In genomic region chr5:35884125-35884788, GRCh38 we compare ENCODE assay signal across 8 cellular contexts. TPM values are rescaled to one million over a fixed set of nuclear protein-coding genes. Genes with fewer than 3 reads are reported as not detected.
DNase-seq lines count a peak whose midpoint lies in the region; ATAC-seq and TF ChIP-seq lines count a peak whose summit lies in the region.

No MANE protein-coding gene starts in this region.

- no peaks in the 10 kb centered on the region for H3K36me3 ChIP-seq in breast epithelium
- no peaks in the 10 kb centered on the region for H3K36me3 ChIP-seq in Peyer's patch

- peak; percentile 92 for ATAC-seq in activated naive CD8-positive, alpha-beta T cell treated with anti-CD3 and anti-CD28 coated beads, Interleukin-2, amount 50 U/mL, for 24 hours
- no peak for ATAC-seq in GM21381 (IDR thresholded peaks at IDR 0.05; ENCODE audit: unreplicated experiment)

- H3K9me3 ChIP-seq in breast epithelium (no peaks in the 10 kb centered on the region), Peyer's patch (no peaks in the 10 kb centered on the region)

- no peaks in the 10 kb centered on the region for H3K9me3 Mint-ChIP-seq in MCF 10A (ENCODE audit: unreplicated experiment)
- no peaks in the 10 kb centered on the region for H3K9me3 Mint-ChIP-seq in activated naive CD8-positive, alpha-beta T cell treated with anti-CD3 and anti-CD28 coated beads, Interleukin-2, amount 50 U/mL, for 24 hours
- H3K9me3 Mint-ChIP-seq in osteocyte (ENCODE audit: unreplicated experiment): no peaks in the 10 kb centered on the region

- TF ChIP-seq CTCF in MCF 10A (IDR thresholded peaks at IDR 0.05; ENCODE audit: unreplicated experiment): no peak
- TF ChIP-seq CTCF in breast epithelium (IDR thresholded peaks at IDR 0.05): no peak
- no peak for TF ChIP-seq CTCF in osteocyte (IDR thresholded peaks at IDR 0.05)
- no peak for TF ChIP-seq CTCF in Peyer's patch (IDR thresholded peaks at IDR 0.05)

- intact Hi-C loops in MCF 10A (cut with micrococcal nuclease) (no loop called here), breast epithelium (cut with DNase I; ENCODE audit: low total_unique reads) (no loop called here)

- H3K4me3 ChIP-seq in breast epithelium: no peak overlapping the region
- H3K4me3 ChIP-seq in Peyer's patch: no peak overlapping the region

- no peak for TF ChIP-seq POLR2A in breast epithelium (IDR thresholded peaks at IDR 0.05)
- TF ChIP-seq POLR2A in Peyer's patch (IDR thresholded peaks at IDR 0.05): no peak

- DNase-seq in MCF 10A (ENCODE audit: unreplicated experiment) (peak; percentile 83), breast epithelium (ENCODE audit: low spot score in 2 of 2) (no peak), Kasumi-1 (lab: John Stamatoyannopoulos, UW) (peak; percentile 36 to 37), osteocyte (ENCODE audit: extremely low spot score, unreplicated experiment) (no peak), Peyer's patch (no peak), NCI-H2227 (lab: John Stamatoyannopoulos, UW; ENCODE audit: unreplicated experiment) (no peak)
- DNase-seq in activated naive CD8-positive, alpha-beta T cell treated with anti-CD3 and anti-CD28 coated beads, Interleukin-2, amount 50 U/mL, for 24 hours: no peak

- H3K4me1 ChIP-seq in breast epithelium (no peaks in the 10 kb centered on the region), Peyer's patch (no peaks in the 10 kb centered on the region)

- CTCF ChIA-PET in MCF 10A (lab: Yijun Ruan, JAX): no interaction called here

- H3K27me3 Mint-ChIP-seq in MCF 10A (ENCODE audit: insufficient read depth, unreplicated experiment) (no peaks in the 10 kb centered on the region), osteocyte (ENCODE audit: unreplicated experiment) (no peaks in the 10 kb centered on the region)
- H3K27me3 Mint-ChIP-seq in activated naive CD8-positive, alpha-beta T cell treated with anti-CD3 and anti-CD28 coated beads, Interleukin-2, amount 50 U/mL, for 24 hours: no peaks in the 10 kb centered on the region

- H3K27ac ChIP-seq in breast epithelium (no peak overlapping the region), Peyer's patch (no peak overlapping the region)

- H3K4me3 Mint-ChIP-seq in MCF 10A (ENCODE audit: unreplicated experiment) (no peak overlapping the region), osteocyte (ENCODE audit: unreplicated experiment) (no peak overlapping the region)
- peak overlapping the region; percentile 46 for H3K4me3 Mint-ChIP-seq in activated naive CD8-positive, alpha-beta T cell treated with anti-CD3 and anti-CD28 coated beads, Interleukin-2, amount 50 U/mL, for 24 hours

- POLR2A ChIA-PET in MCF 10A (lab: Yijun Ruan, JAX): no interaction called here

- BruUV-seq in MCF 10A (replicated peaks; lab: Mats Ljungman, UMichigan): no TSS peak

- H3K27me3 ChIP-seq in breast epithelium (no peaks in the 10 kb centered on the region), Peyer's patch (no peaks in the 10 kb centered on the region)

- H3K27ac Mint-ChIP-seq in MCF 10A (ENCODE audit: low read depth, unreplicated experiment): peak overlapping the region; percentile 40
- peak overlapping the region; percentile 80 for H3K27ac Mint-ChIP-seq in activated naive CD8-positive, alpha-beta T cell treated with anti-CD3 and anti-CD28 coated beads, Interleukin-2, amount 50 U/mL, for 24 hours
- peak overlapping the region; percentile 52 for H3K27ac Mint-ChIP-seq in osteocyte (ENCODE audit: unreplicated experiment)

- peaks cover 15% of the 10 kb centered on the region for H3K4me1 Mint-ChIP-seq in MCF 10A (ENCODE audit: insufficient read depth, unreplicated experiment)
- H3K4me1 Mint-ChIP-seq in activated naive CD8-positive, alpha-beta T cell treated with anti-CD3 and anti-CD28 coated beads, Interleukin-2, amount 50 U/mL, for 24 hours: peaks cover 45% of the 10 kb centered on the region
- H3K4me1 Mint-ChIP-seq in osteocyte (ENCODE audit: unreplicated experiment): peaks cover 17% of the 10 kb centered on the region

- H3K36me3 Mint-ChIP-seq in MCF 10A (ENCODE audit: insufficient read depth, unreplicated experiment): no peaks in the 10 kb centered on the region
- peaks cover 15% of the 10 kb centered on the region for H3K36me3 Mint-ChIP-seq in activated naive CD8-positive, alpha-beta T cell treated with anti-CD3 and anti-CD28 coated beads, Interleukin-2, amount 50 U/mL, for 24 hours (ENCODE audit: low read depth)
- no peaks in the 10 kb centered on the region for H3K36me3 Mint-ChIP-seq in osteocyte (ENCODE audit: unreplicated experiment)

RNA-seq across cellular contexts. Expression of gene IL7R, which starts 27.6 kb away (rescaled TPM):
- 0.26 and 0.44 TPM in 2 replicates for total RNA-seq in MCF 10A (2022)
- 10 to 100 TPM; 10.1 to 26.1 (median 16.7) TPM for total RNA-seq in breast epithelium
- total RNA-seq in osteocyte: 0.43 and 0.44 TPM in 2 replicates
- 100 to 1,000 TPM in 1 of 4 donors, 10 to 100 TPM in 3; 36.8 to 101 (median 59.4) TPM for total RNA-seq in Peyer's patch

RNA-seq across cellular contexts. Expression of gene CAPSL, which starts 54.2 kb away (rescaled TPM):
- total RNA-seq in MCF 10A (2022) (not detected in 2 replicates), breast epithelium (not detected), osteocyte (not detected in 2 replicates), Peyer's patch (not detected)

Comparison
In these comparisons a context has a peak if more than half of its experiments do, and no peak if none do; other contexts are left out.
1. DNase-seq: peak in MCF 10A (single experiment) and Kasumi-1 (2 of 2); none in breast epithelium (0 of 2), activated naive CD8-positive, alpha-beta T cell treated with anti-CD3 and anti-CD28 coated beads, Interleukin-2, amount 50 U/mL, for 24 hours (single experiment), osteocyte (single experiment), Peyer's patch (0 of 3) and NCI-H2227 (single experiment).
2. Peak in every context shown above with its lines, with median percentiles within 50 percentile points of each other: H3K27ac Mint-ChIP-seq.